21 cellular contexts compared by ENCODE assay signal in genomic region chr12:107351716-107352115, GRCh38.
DNase-seq lines count a peak whose midpoint lies in the region; ATAC-seq, FAIRE-seq and TF ChIP-seq lines count a peak whose summit lies in the region.
"Had no signal": no experiment of that assay in that cellular context is flagged by ENCODE, and none has a peak within 500 bp of the region (broad histone marks: within the 10 kb centered on the region; RNA-seq: fewer than 3 reads in every experiment).

No MANE protein-coding gene starts in this region.

- H3K4me1 ChIP-seq in HepG2 (ENCODE audit: insufficient read depth, low read length) (peaks cover 97% of the 10 kb centered on the region), right lobe of liver (no peaks in the 10 kb centered on the region)
- H3K4me1 ChIP-seq: Caco-2 had no signal

- ATAC-seq in HepG2, result no peak
- ATAC-seq in right lobe of liver, result no peak
- no peak for ATAC-seq in T-helper 17 cell
- ATAC-seq in HG03095 (IDR thresholded peaks at IDR 0.05; ENCODE audit: unreplicated experiment), result no peak
- ATAC-seq in HG02852 (IDR thresholded peaks at IDR 0.05; ENCODE audit: unreplicated experiment), result no peak
- ATAC-seq: gastroesophageal sphincter, GM23338 had no signal

- no peak for TF ChIP-seq CTCF in HepG2 (CRISPR knock-in tag; IDR thresholded peaks at IDR 0.05)
- TF ChIP-seq CTCF in right lobe of liver (IDR thresholded peaks at IDR 0.05), result no peak
- no peak for TF ChIP-seq CTCF in epithelial cell of esophagus (IDR thresholded peaks at IDR 0.05; ENCODE audit: insufficient read depth, low read depth, low read length, missing control alignments)

- peaks cover 3% of the 10 kb centered on the region for H3K79me2 ChIP-seq in HepG2 (ENCODE audit: insufficient read depth, low read length)

- H3K27me3 Mint-ChIP-seq in T-helper 17 cell, result no peaks in the 10 kb centered on the region

- in situ Hi-C loops in HepG2 (cut with HindIII; ENCODE audit: extremely low pct_ligation_motif_present, low pct_unique_long_range_greater_than_20kb), result no loop called here

- H3K4me3 ChIP-seq in HepG2 (replicated peaks in 1 of 3; ENCODE audit: insufficient read depth in 1 of 3, low read depth in 2 of 3, low read length in 3 of 3) (peak overlapping the region in 1 of 3 experiments; percentile 48; a peak in 1 of 6 replicates), right lobe of liver (no peak overlapping the region), epithelial cell of esophagus (ENCODE audit: low read length) (no peak overlapping the region)
- H3K4me3 ChIP-seq: coronary artery, gastroesophageal sphincter, GM23338, left lung, upper lobe of left lung had no signal

- no peak for TF ChIP-seq RAD21 in HepG2 (CRISPR knock-in tag; IDR thresholded peaks at IDR 0.05)

- H3K36me3 ChIP-seq in HepG2 (replicated peaks in 1 of 2; ENCODE audit: control insufficient read depth in 1 of 2, insufficient read depth in 2 of 2, low read length in 2 of 2), result no peaks in the 10 kb centered on the region
- H3K36me3 ChIP-seq in right lobe of liver, result no peaks in the 10 kb centered on the region
- H3K36me3 ChIP-seq: gastroesophageal sphincter, left lung, upper lobe of left lung had no signal

- peak overlapping the region; percentile 71 for H3K4me3 Mint-ChIP-seq in T-helper 17 cell
- H3K4me3 Mint-ChIP-seq: GM23338; stimulated activated naive B cell treated with anti-CD40 and anti-IgM and Interleukin-4, amounts not matched to agents 10 μg/mL and 1 μg/mL and 100 μg/mL, for 72 hours had no signal

- intact Hi-C loops in HepG2 (cut with micrococcal nuclease; ENCODE audit: unreplicated experiment), result loop anchor here (2.0 kb wide), 1 partner anchor 33 kb away; a partner anchor contains a TSS
- intact Hi-C loops in right lobe of liver (cut with DNase I), result no loop called here

- TF ChIP-seq POLR2A in HepG2 (IDR thresholded peaks at IDR 0.05; ENCODE audit: insufficient read depth in 1 of 2, low read depth in 2 of 2, low read length in 2 of 2), result no peak
- TF ChIP-seq POLR2A in right lobe of liver (IDR thresholded peaks at IDR 0.05), result no peak

- peak overlapping the region; percentile 72 for H3K4me2 ChIP-seq in HepG2 (ENCODE audit: low read depth, low read length)
- H3K4me2 ChIP-seq: GM23338 had no signal

- H3K36me3 Mint-ChIP-seq in T-helper 17 cell (ENCODE audit: low read depth), result peaks cover 3% of the 10 kb centered on the region
- H3K36me3 Mint-ChIP-seq: stimulated activated naive B cell treated with anti-CD40 and anti-IgM and Interleukin-4, amounts not matched to agents 10 μg/mL and 1 μg/mL and 100 μg/mL, for 72 hours had no signal

- CTCF ChIA-PET in HepG2 (lab: Yijun Ruan, JAX; ENCODE audit: low intra/inter-chr PET ratio, low total read pairs), result no interaction called here

- H2AFZ ChIP-seq in HepG2 (ENCODE audit: low read length), result no peak overlapping the region
- H2AFZ ChIP-seq: GM23338 had no signal

- DNase-seq in HepG2 (ENCODE audit: low spot score), result no peak
- no peak for DNase-seq in right lobe of liver
- DNase-seq in T-helper 17 cell, result no peak
- DNase-seq in epithelial cell of esophagus (ENCODE audit: low read depth), result peak; percentile 60
- no peak for DNase-seq in HUDEP-2 (lab: John Stamatoyannopoulos, UW; ENCODE audit: unreplicated experiment in 76 of 76)
- DNase-seq in NCI-H1694 (lab: John Stamatoyannopoulos, UW), result no peak
- DNase-seq: activated gamma-delta T cell; Caco-2; erythroblast; left lung; MM.1S; NCI-H187 treated with DMSO at 0.1 percent for 48 hours; NCI-H446 treated with DMSO at 0.1 percent for 48 hours; nucleus accumbens; stimulated activated naive B cell treated with anti-CD40 and anti-IgM and Interleukin-4, amounts not matched to agents 10 μg/mL and 1 μg/mL and 100 μg/mL, for 72 hours; upper lobe of left lung had no signal

- H3K9ac ChIP-seq in HepG2 (ENCODE audit: insufficient read depth, low read depth, low read length), result peak overlapping the region; percentile 35; the same call in 1 of the 2 replicates

- H3K9me3 ChIP-seq in HepG2 (ENCODE audit: low read length) (peaks cover 4% of the 10 kb centered on the region; the same call in 1 of the 2 replicates), right lobe of liver (no peaks in the 10 kb centered on the region), T-helper 17 cell (ENCODE audit: control insufficient read depth, low read length, poor library complexity, severe bottlenecking) (no peaks in the 10 kb centered on the region)
- H3K9me3 ChIP-seq: Caco-2, gastroesophageal sphincter, left lung, upper lobe of left lung had no signal

- H3K27me3 ChIP-seq in HepG2 (ENCODE audit: control insufficient read depth in 1 of 2, insufficient read depth in 2 of 2, low read length in 2 of 2) (no peaks in the 10 kb centered on the region), right lobe of liver (no peaks in the 10 kb centered on the region)
- H3K27me3 ChIP-seq: upper lobe of left lung had no signal

- peaks cover 35% of the 10 kb centered on the region for H3K4me1 Mint-ChIP-seq in T-helper 17 cell
- H3K4me1 Mint-ChIP-seq: GM23338 had no signal

- H4K20me1 ChIP-seq in HepG2 (ENCODE audit: insufficient read depth, low read length), result no peaks in the 10 kb centered on the region

- H3K27ac ChIP-seq in HepG2 (ENCODE audit: extremely low read length, insufficient read depth, low read length), result peak overlapping the region; percentile 58
- no peak overlapping the region for H3K27ac ChIP-seq in right lobe of liver
- H3K27ac ChIP-seq: coronary artery, gastroesophageal sphincter, left lung, upper lobe of left lung had no signal

- TF ChIP-seq EP300 in HepG2 (IDR thresholded peaks at IDR 0.05; ENCODE audit: low read depth in 2 of 2, low read length in 2 of 2) (no peak), HepG2 (CRISPR knock-in tag; IDR thresholded peaks at IDR 0.05; ENCODE audit: borderline replicate concordance) (no peak)

- H3K27ac Mint-ChIP-seq in T-helper 17 cell, result peak overlapping the region; percentile 34
- H3K27ac Mint-ChIP-seq: GM23338; stimulated activated naive B cell treated with anti-CD40 and anti-IgM and Interleukin-4, amounts not matched to agents 10 μg/mL and 1 μg/mL and 100 μg/mL, for 72 hours had no signal

- FAIRE-seq in HepG2 (lab: Jason Lieb, UNC), result no peak

- BruUV-seq in HepG2 (replicated peaks; lab: Mats Ljungman, UMichigan), result no TSS peak

- POLR2A ChIA-PET in HepG2 (lab: Yijun Ruan, JAX), result no interaction called here

TF ChIP-seq in HepG2, 621 proteins besides CTCF, POLR2A, EP300 and RAD21:
- peak; percentile 28 to 42; a peak in 2 of 4 replicates for TF ChIP-seq MAFK (conservative IDR thresholded peaks at IDR 0.05 in 1 of 2, IDR thresholded peaks at IDR 0.05 in 1 of 2; ENCODE audit: low read length in 2 of 2)
- 0 out of 2 replicates have a peak, but pooled peaks have one; percentile 7 for TF ChIP-seq KLF6 (CRISPR knock-in tag; IDR thresholded peaks at IDR 0.05)
- TF ChIP-seq MEF2D (CRISPR knock-in tag; IDR thresholded peaks at IDR 0.05), result no peak
